Comparison of ENCODE assay signal across 9 cellular contexts in genomic region chr10:79374312-79375191, GRCh38. TPM values are rescaled to one million over a fixed set of nuclear protein-coding genes. Genes with fewer than 3 reads are reported as not detected.
A peak's percentile ranks its signal among the peaks of the same experiment; 100 is the strongest.
DNase-seq lines count a peak whose midpoint lies in the region; ATAC-seq and TF ChIP-seq lines count a peak whose summit lies in the region.
"Had no signal": no experiment of that assay in that cellular context is flagged by ENCODE, and none has a peak within 500 bp of the region (broad histone marks: within the 10 kb centered on the region; RNA-seq: fewer than 3 reads in every experiment).

No MANE protein-coding gene starts in this region.

- DNase-seq in DMS79 treated with DMSO at 0.1 percent for 48 hours (lab: John Stamatoyannopoulos, UW) (peak; percentile 1), DMS79 (lab: John Stamatoyannopoulos, UW) (no peak), SKM-1 treated with dmso at 0.1 percent for 144 hours (lab: John Stamatoyannopoulos, UW; ENCODE audit: unreplicated experiment) (peak; percentile 45), Right ventricle myocardium superior (peak; percentile 88), posterior cingulate gyrus (peak; percentile 59 to 97 (median 87)), upper lobe of left lung (peak in 1 of 2 donors; percentile 83)
- DNase-seq in Jurkat, Clone E6-1 (ENCODE audit: low read depth, low spot score) = peak; percentile 42

- H3K27ac ChIP-seq in upper lobe of left lung = no peak overlapping the region

- intact Hi-C loops in Right ventricle myocardium superior (cut with DNase I) = loop anchor here (2.0 to 10.0 kb wide), 3 partner anchors 92 to 230 kb away; no protein-coding TSS in a partner anchor
- intact Hi-C loops in posterior cingulate gyrus (cut with DNase I) = loop anchor here (1.0 to 5.0 kb wide), 2 partner anchors 93 to 113 kb away; no protein-coding TSS in a partner anchor

- peak; percentile 91 to 97 (median 94) for TF ChIP-seq CTCF in upper lobe of left lung (IDR thresholded peaks at IDR 0.05)

- H3K4me3 Mint-ChIP-seq in activated naive CD4-positive, alpha-beta T cell treated with anti-CD3 and anti-CD28 coated beads, Interleukin-2, amount 50 U/mL, for 24 hours = no peak overlapping the region

- peaks cover 4% of the 10 kb centered on the region for H3K4me1 Mint-ChIP-seq in activated naive CD4-positive, alpha-beta T cell treated with anti-CD3 and anti-CD28 coated beads, Interleukin-2, amount 50 U/mL, for 24 hours

- no peaks in the 10 kb centered on the region for H3K27me3 ChIP-seq in upper lobe of left lung
- H3K27me3 ChIP-seq: BLaER1 had no signal

- TF ChIP-seq POLR2A in upper lobe of left lung (IDR thresholded peaks at IDR 0.05) = no peak

- H3K4me1 ChIP-seq in upper lobe of left lung = peaks cover 4 to 8% (median 6%) of the 10 kb centered on the region in 4 donors

- no peak overlapping the region for H3K4me3 ChIP-seq in Jurkat, Clone E6-1 (ENCODE audit: low read length)
- H3K4me3 ChIP-seq in upper lobe of left lung = no peak overlapping the region
- H3K4me3 ChIP-seq: BLaER1 had no signal

- H3K27ac Mint-ChIP-seq in activated naive CD4-positive, alpha-beta T cell treated with anti-CD3 and anti-CD28 coated beads, Interleukin-2, amount 50 U/mL, for 24 hours = peak overlapping the region; percentile 42

- peaks cover 0 to 5% (median 1%) of the 10 kb centered on the region in 4 donors for H3K9me3 ChIP-seq in upper lobe of left lung

- H3K36me3 Mint-ChIP-seq in activated naive CD4-positive, alpha-beta T cell treated with anti-CD3 and anti-CD28 coated beads, Interleukin-2, amount 50 U/mL, for 24 hours = peaks cover 2% of the 10 kb centered on the region

- H3K36me3 ChIP-seq in upper lobe of left lung = no peaks in the 10 kb centered on the region
- H3K36me3 ChIP-seq: BLaER1 had no signal

- ATAC-seq in Right ventricle myocardium superior (ENCODE audit: poor library complexity) (peak; percentile 70), upper lobe of left lung (ENCODE audit: low FRiP score in 2 of 2) (peak; percentile 76 to 85)

- TF ChIP-seq EP300 in upper lobe of left lung (IDR thresholded peaks at IDR 0.05) = no peak

- no peaks in the 10 kb centered on the region for H3K9me3 Mint-ChIP-seq in activated naive CD4-positive, alpha-beta T cell treated with anti-CD3 and anti-CD28 coated beads, Interleukin-2, amount 50 U/mL, for 24 hours

- 6 to 11% methylated on average over 7 of the region's 7 CpGs for WGBS in upper lobe of left lung, 2 donors

- peaks cover 1% of the 10 kb centered on the region for H3K27me3 Mint-ChIP-seq in activated naive CD4-positive, alpha-beta T cell treated with anti-CD3 and anti-CD28 coated beads, Interleukin-2, amount 50 U/mL, for 24 hours

RNA-seq across cellular contexts. Expression of gene PPIF, which starts 27.3 kb away (rescaled TPM):
- 80.3 TPM for polyA plus RNA-seq in Jurkat, Clone E6-1 (2012; ENCODE audit: insufficient read depth, insufficient read length)
- 146 TPM for total RNA-seq in Right ventricle myocardium superior
- total RNA-seq in upper lobe of left lung = 10 to 100 TPM; 19.3 to 46.5 (median 31.2) TPM
